ENCODE assay signal across 11 cellular contexts in genomic region chr4:25029479-25030282, GRCh38. TPM values are rescaled to one million over a fixed set of nuclear protein-coding genes. Genes with fewer than 3 reads are reported as not detected.
DNase-seq lines count a peak whose midpoint lies in the region; ATAC-seq, FAIRE-seq and TF ChIP-seq lines count a peak whose summit lies in the region.
"Had no signal": no experiment of that assay in that cellular context is flagged by ENCODE, and none has a peak within 500 bp of the region (broad histone marks: within the 10 kb centered on the region; RNA-seq: fewer than 3 reads in every experiment).

No MANE protein-coding gene starts in this region.

- H3K4me2 ChIP-seq in A549 = peak overlapping the region; percentile 99
- H3K4me2 ChIP-seq in H9 (ENCODE audit: insufficient read depth, insufficient read length, low read length) = peak overlapping the region; percentile 52

- no peak overlapping the region for H4K5ac ChIP-seq in H9 (ENCODE audit: insufficient read length, low read depth, low read length)

- FAIRE-seq in A549 (lab: Jason Lieb, UNC) (no peak), GM12891 (lab: Jason Lieb, UNC) (no peak)

- no peak for ATAC-seq in A549
- no peak for ATAC-seq in HG02840 (IDR thresholded peaks at IDR 0.05; ENCODE audit: low FRiP score, unreplicated experiment)
- no peak for ATAC-seq in GM21360 (IDR thresholded peaks at IDR 0.05; ENCODE audit: unreplicated experiment)
- ATAC-seq in HG03108 (IDR thresholded peaks at IDR 0.05; ENCODE audit: unreplicated experiment) = no peak

- no peak overlapping the region for H3K18ac ChIP-seq in H9 (ENCODE audit: insufficient read length, low read depth, low read length)

- no peak overlapping the region; the same call in 1 of the 2 replicates for H3K14ac ChIP-seq in H9 (ENCODE audit: insufficient read depth, low read length)

- H3K4me3 Mint-ChIP-seq in H9 = peak overlapping the region; percentile 63 to 87
- H3K4me3 Mint-ChIP-seq in neural crest cell = peak overlapping the region; percentile 85
- H3K4me3 Mint-ChIP-seq: activated T-cell treated with anti-CD3 and anti-CD28 coated beads, Interleukin-2, amount 50 U/mL, for 24 hours had no signal

- WGBS in A549 (ENCODE audit: missing lambda C conversion rate) = 49% methylated on average over 12 of the region's 20 CpGs
- no CpG with 5 or more reads among the region's 20 CpGs for WGBS in H9 (ENCODE audit: extremely low coverage, insufficient read length, low lambda C conversion rate)
- WGBS in ectodermal cell, 2 experiments = 44% methylated on average over 20 of the region's 20 CpGs

- peak overlapping the region; percentile 26; the same call in 1 of the 2 replicates for H2BK15ac ChIP-seq in H9 (ENCODE audit: low read depth, low read length)

- no peak overlapping the region for H4K91ac ChIP-seq in H9 (ENCODE audit: insufficient read length, low read depth, low read length)

- H2BK5ac ChIP-seq in H9 (ENCODE audit: insufficient read length, low read length) = no peak overlapping the region

- H4K20me1 ChIP-seq in H9 (ENCODE audit: control insufficient read depth, insufficient read depth, insufficient read length) = no peaks in the 10 kb centered on the region

- no peak overlapping the region; a peak in 1 of 7 replicates for H3K27ac Mint-ChIP-seq in H9
- H3K27ac Mint-ChIP-seq in neural crest cell (ENCODE audit: unreplicated experiment) = no peak overlapping the region
- H3K27ac Mint-ChIP-seq: activated T-cell treated with anti-CD3 and anti-CD28 coated beads, Interleukin-2, amount 50 U/mL, for 24 hours had no signal

- H3K27me3 Mint-ChIP-seq in H9 (ENCODE audit: low read depth) = peaks cover 60% of the 10 kb centered on the region
- H3K27me3 Mint-ChIP-seq in neural crest cell (ENCODE audit: low read depth) = peaks cover 71% of the 10 kb centered on the region

- no peak for TF ChIP-seq EP300 in A549 (IDR thresholded peaks at IDR 0.05)

- H2AFZ ChIP-seq in H9 (ENCODE audit: low read length) = no peak overlapping the region

- no peak for DNase-seq in A549 (ENCODE audit: low read depth in 1 of 2, low spot score in 1 of 2)
- peak; percentile 45 for DNase-seq in H9
- no peak for DNase-seq in neural crest cell (ENCODE audit: low read depth, low spot score)
- no peak for DNase-seq in GM12891 (ENCODE audit: insufficient read length, low spot score)
- DNase-seq: activated T-cell treated with anti-CD3 and anti-CD28 coated beads, Interleukin-2, amount 50 U/mL, for 24 hours had no signal

- POLR2A ChIA-PET in A549 (lab: Yijun Ruan, JAX) = no interaction called here

- peaks cover 7% of the 10 kb centered on the region for H3K23me2 ChIP-seq in H9 (ENCODE audit: insufficient read length, low read depth, low read length, poor library complexity, severe bottlenecking)

- H3K79me2 ChIP-seq in H9 (ENCODE audit: insufficient read depth, low read length) = no peaks in the 10 kb centered on the region

- no peak overlapping the region for H3K23ac ChIP-seq in H9 (ENCODE audit: insufficient read length, low read depth, low read length)

- TF ChIP-seq RAD21 in A549 (conservative IDR thresholded peaks at IDR 0.05 in 1 of 2, IDR thresholded peaks at IDR 0.05 in 1 of 2) = no peak

- peak overlapping the region; percentile 61; the same call in 2 of the 3 replicates for H3K4me3 ChIP-seq in A549
- peak overlapping the region; percentile 54 for H3K4me3 ChIP-seq in ectodermal cell (ENCODE audit: insufficient read depth, low read depth, low read length)

- CTCF ChIA-PET in A549 (lab: Yijun Ruan, JAX) = no interaction called here

- no peaks in the 10 kb centered on the region for H3K79me1 ChIP-seq in H9 (ENCODE audit: insufficient read depth, low read depth, low read length, poor library complexity, severe bottlenecking)

- TF ChIP-seq POLR2A in A549 (IDR thresholded peaks at IDR 0.05; ENCODE audit: low read length) = no peak
- TF ChIP-seq POLR2A in GM12891 (IDR thresholded peaks at IDR 0.05; ENCODE audit: low read depth, low read length) = no peak

- no peak overlapping the region for H3K56ac ChIP-seq in H9 (ENCODE audit: insufficient read length, low read depth, low read length)

- no peak overlapping the region for H2BK12ac ChIP-seq in H9 (ENCODE audit: insufficient read length, low read depth, low read length)

- peaks cover 0 to 5% (median 0%) of the 10 kb centered on the region in 3 experiments; a peak in 1 of 7 replicates for H3K36me3 Mint-ChIP-seq in H9 (ENCODE audit: insufficient read depth in 1 of 3, low read depth in 3 of 3)
- H3K36me3 Mint-ChIP-seq in neural crest cell (ENCODE audit: low read depth) = no peaks in the 10 kb centered on the region

- no peaks in the 10 kb centered on the region for H3K36me3 ChIP-seq in ectodermal cell (ENCODE audit: control insufficient read depth, insufficient read depth, low read length)

- no peak overlapping the region for H2BK20ac ChIP-seq in H9 (ENCODE audit: low read depth, low read length, poor library complexity, severe bottlenecking)

- peaks cover 23 to 31% of the 10 kb centered on the region in 2 experiments for H3K4me1 Mint-ChIP-seq in H9
- H3K4me1 Mint-ChIP-seq in neural crest cell = peaks cover 17% of the 10 kb centered on the region

- no peak overlapping the region for H3K4ac ChIP-seq in H9 (ENCODE audit: low read depth, low read length)

- no peak for TF ChIP-seq CTCF in A549 (IDR thresholded peaks at IDR 0.05)
- TF ChIP-seq CTCF in H9 (conservative IDR thresholded peaks at IDR 0.05) = no peak
- no peak for TF ChIP-seq CTCF in neural crest cell (conservative IDR thresholded peaks at IDR 0.05)

- no peak overlapping the region for H2AK5ac ChIP-seq in H9 (ENCODE audit: insufficient read length, low read length)

- H3T11ph ChIP-seq in H9 (ENCODE audit: low read length) = no peak overlapping the region

- H2BK120ac ChIP-seq in H9 (ENCODE audit: low read depth, low read length, poor library complexity, severe bottlenecking) = no peak overlapping the region

- no peak overlapping the region for H3K9ac ChIP-seq in H9 (ENCODE audit: extremely low read depth, insufficient read length, low read length)

- H3K27ac ChIP-seq in A549 = no peak overlapping the region
- no peak overlapping the region for H3K27ac ChIP-seq in H9 (ENCODE audit: insufficient read length, low read depth, low read length)
- H3K27ac ChIP-seq in ectodermal cell (ENCODE audit: insufficient read depth, low read depth, low read length, poor library complexity, severe bottlenecking) = no peak overlapping the region

- H3K27me3 ChIP-seq in H9 (ENCODE audit: insufficient read depth, low read length) (peaks cover 13% of the 10 kb centered on the region; the same call in 1 of the 2 replicates), ectodermal cell (ENCODE audit: control insufficient read depth, insufficient read depth, low read length, poor library complexity, severe bottlenecking) (peaks cover 46% of the 10 kb centered on the region)

- H3K9me3 ChIP-seq in A549 (no peaks in the 10 kb centered on the region), H9 (ENCODE audit: control insufficient read depth, low read depth, low read length) (no peaks in the 10 kb centered on the region), ectodermal cell (ENCODE audit: control insufficient read depth, low read length) (no peaks in the 10 kb centered on the region)

- peaks cover 0 to 3% of the 10 kb centered on the region in 2 experiments; a peak in 2 of 5 replicates for H3K9me3 Mint-ChIP-seq in H9
- H3K9me3 Mint-ChIP-seq in neural crest cell = peaks cover 3% of the 10 kb centered on the region

- no peak overlapping the region for H4K8ac ChIP-seq in H9 (replicated peaks; ENCODE audit: insufficient read length, low read depth, low read length)

- H3K4me1 ChIP-seq in A549 (peaks cover 3% of the 10 kb centered on the region; the same call in 1 of the 3 replicates), H9 (ENCODE audit: insufficient read depth, low read length) (peaks cover 7% of the 10 kb centered on the region; the same call in 1 of the 2 replicates), ectodermal cell (ENCODE audit: control insufficient read depth, insufficient read depth, low read length) (no peaks in the 10 kb centered on the region)

TF ChIP-seq in A549, 52 proteins besides CTCF, POLR2A, EP300 and RAD21 (continues in another document):
- TF ChIP-seq TP53 (CRISPR knock-in tag; IDR thresholded peaks at IDR 0.05) (no peak), ZFP36 (IDR thresholded peaks at IDR 0.05; ENCODE audit: borderline replicate concordance, partially characterized antibody) (no peak), JUN (IDR thresholded peaks at IDR 0.05) (no peak), ZSCAN20 (CRISPR knock-in tag; IDR thresholded peaks at IDR 0.05) (no peak)

TF ChIP-seq in GM12891, 5 proteins besides CTCF, POLR2A, EP300 and RAD21:
- no peak for TF ChIP-seq POLR2AphosphoS5 (IDR thresholded peaks at IDR 0.05; ENCODE audit: low read depth, low read length)
- no peak for TF ChIP-seq PAX5 (IDR thresholded peaks at IDR 0.05; ENCODE audit: insufficient read depth, low read length, severe bottlenecking)
- TF ChIP-seq POU2F2 (IDR thresholded peaks at IDR 0.05; ENCODE audit: low read depth, low read length) = no peak
- no peak for TF ChIP-seq SPI1 (IDR thresholded peaks at IDR 0.05; ENCODE audit: low read depth, low read length)
- TF ChIP-seq TAF1 (IDR thresholded peaks at IDR 0.05; ENCODE audit: low read depth, low read length) = no peak

RNA-seq across cellular contexts. Expression of gene LGI2, which starts 1.1 kb away (rescaled TPM):
- 0.09 and 0.14 TPM in 2 replicates for polyA plus RNA-seq in A549 (2011; rRNA removed)
- 0.06 and 0.12 TPM in 2 replicates for polyA plus RNA-seq in A549 (2012; cell fraction: cytosol; rRNA removed)
- polyA plus RNA-seq in A549 (2012; cell fraction: nucleus; rRNA removed) = 0.06 and 0.08 TPM in 2 replicates
- 0.05 to 0.16 TPM (median 0.07 TPM) in 3 replicates for polyA plus RNA-seq in A549 (2017; fragmentation: RNase III; extraction: RNeasy Plus Mini Kit Qiagen cat#74134 plus additional on column Dnase treatment)
- polyA minus RNA-seq in A549 (2011; rRNA and poly(A)+ RNA removed) = not detected in 2 replicates
- 1.4 and 2.4 TPM in 2 replicates for total RNA-seq in H9 (2021)
- 4.4 TPM for polyA plus RNA-seq in ectodermal cell (2013, experiment 1 of 4)
- 5.8 TPM for polyA plus RNA-seq in ectodermal cell (2013, experiment 2 of 4)
- polyA plus RNA-seq in ectodermal cell (2013, experiment 3 of 4) = 3.0 TPM
- polyA plus RNA-seq in ectodermal cell (2013, experiment 4 of 4) = 3.8 TPM
- total RNA-seq in neural crest cell = 4.3 and 4.6 TPM in 2 replicates
- not detected for polyA plus RNA-seq in GM12891 (2012; ENCODE audit: low read depth, missing spikeins)
- total RNA-seq: RPMI7951 had no signal
- polyA plus RNA-seq: fibroblast of lung had no signal
